In genomic region chr19:3762130-3762473, GRCh38 we compare ENCODE assay signal across 1 cellular context.
TF ChIP-seq lines count a peak whose summit lies in the region.

No MANE protein-coding gene starts in this region.

TF ChIP-seq in GM23338, 12 proteins besides CTCF, POLR2A, EP300 and RAD21 (continued from another document):
- TF ChIP-seq ZNF462 (CRISPR knock-in tag; IDR thresholded peaks at IDR 0.05) (no peak), STAT1 (IDR thresholded peaks at IDR 0.05; ENCODE audit: unreplicated experiment) (no peak), POLR2AphosphoS5 (IDR thresholded peaks at IDR 0.05; ENCODE audit: low read depth) (no peak)
TF ChIP-seq in GM23338: peak in this region for 0.
